ENCODE assay signal across 14 cellular contexts in the genomic region with DNA sequence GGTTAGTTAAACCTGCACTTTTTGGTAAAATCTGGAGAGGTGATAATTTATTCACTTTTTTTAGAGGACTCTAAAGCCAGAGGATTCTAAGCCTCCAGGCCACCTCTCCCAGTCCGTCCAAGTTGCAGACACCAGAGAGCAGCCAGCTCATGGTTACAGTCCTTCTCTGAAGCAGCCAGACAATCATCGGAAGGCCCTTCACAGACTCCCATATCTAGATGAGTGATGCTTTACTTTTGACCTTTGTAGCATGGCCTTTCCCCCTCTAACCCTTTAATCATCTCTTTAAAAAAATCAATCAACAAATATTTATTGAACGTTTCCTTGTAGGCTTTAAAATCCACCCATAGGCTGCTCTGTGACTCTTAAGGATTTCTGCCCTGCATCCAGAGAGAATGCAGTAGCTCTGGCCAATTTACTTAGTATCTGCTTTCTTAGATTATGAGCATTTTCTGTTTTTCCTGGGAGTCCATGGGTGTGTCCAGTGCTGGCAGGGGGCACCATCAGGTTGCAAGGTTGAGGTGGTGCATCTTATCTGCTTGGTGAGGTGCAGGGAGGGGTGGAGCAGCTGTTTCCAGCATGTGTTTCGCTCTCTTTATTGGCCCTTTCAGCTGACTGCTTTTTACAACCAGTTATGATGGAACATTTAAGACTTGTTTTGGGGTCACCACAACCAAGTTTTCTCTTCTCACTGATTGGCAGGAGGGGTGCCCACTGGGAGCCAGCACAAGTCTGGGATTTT. TPM values are rescaled to one million over a fixed set of nuclear protein-coding genes. Genes with fewer than 3 reads are reported as not detected.
DNase-seq lines count a peak whose midpoint lies in the region; ATAC-seq and TF ChIP-seq lines count a peak whose summit lies in the region.
"Had no signal": no experiment of that assay in that cellular context is flagged by ENCODE, and none has a peak within 500 bp of the region (broad histone marks: within the 10 kb centered on the region; RNA-seq: fewer than 3 reads in every experiment).

No MANE protein-coding gene starts in this region.

- no peak for DNase-seq in activated naive CD4-positive, alpha-beta T cell (lab: John Stamatoyannopoulos, UW)
- DNase-seq in WTC11 (ENCODE audit: low spot score) (no peak), immature natural killer cell (no peak), type B pancreatic cell (ENCODE audit: extremely low spot score, unreplicated experiment) (no peak), NCI-H2029 (lab: John Stamatoyannopoulos, UW) (no peak), DMS153 treated with DMSO at 0.1 percent for 48 hours (lab: John Stamatoyannopoulos, UW; ENCODE audit: unreplicated experiment) (no peak)
- DNase-seq: brain microvascular endothelial cell; effector CD4-positive, alpha-beta T cell; NCI-H2227 treated with DMSO at 0.1 percent for 48 hours; OCI-M1; SK-N-SH; tibial artery had no signal

- CTCF ChIA-PET in WTC11 (lab: Charles Lee), result interaction anchor here (0.5 to 2.5 kb wide), 9 partner anchors 15 to 619 kb away, joined by 3 to 6 read pairs (median 3); no protein-coding TSS in a partner anchor

- H3K4me1 Mint-ChIP-seq in activated naive CD4-positive, alpha-beta T cell treated with anti-CD3 and anti-CD28 coated beads, Interleukin-2, amount 50 U/mL, for 24 hours, result peaks cover 81% of the 10 kb centered on the region
- H3K4me1 Mint-ChIP-seq in WTC11, result peaks cover 87% of the 10 kb centered on the region
- peaks cover 83 to 92% of the 10 kb centered on the region in 2 donors for H3K4me1 Mint-ChIP-seq in immature natural killer cell
- H3K4me1 Mint-ChIP-seq in type B pancreatic cell (ENCODE audit: unreplicated experiment), result peaks cover 70% of the 10 kb centered on the region

- TF ChIP-seq CTCF in WTC11 (IDR thresholded peaks at IDR 0.05), result no peak
- no peak for TF ChIP-seq CTCF in type B pancreatic cell (conservative IDR thresholded peaks at IDR 0.05)

- no peaks in the 10 kb centered on the region for H3K9me3 Mint-ChIP-seq in activated naive CD4-positive, alpha-beta T cell treated with anti-CD3 and anti-CD28 coated beads, Interleukin-2, amount 50 U/mL, for 24 hours
- H3K9me3 Mint-ChIP-seq in WTC11, result no peaks in the 10 kb centered on the region
- H3K9me3 Mint-ChIP-seq in immature natural killer cell, result no peaks in the 10 kb centered on the region
- H3K9me3 Mint-ChIP-seq in type B pancreatic cell, result no peaks in the 10 kb centered on the region

- POLR2A ChIA-PET in WTC11 (lab: Charles Lee), result interaction anchor here (0.6 kb wide), 2 partner anchors 35 to 62 kb away, joined by 3 to 4 read pairs; no protein-coding TSS in a partner anchor

- ATAC-seq in WTC11 (0 out of 2 replicates have a peak, but pooled peaks have one; percentile 14), HG02852 (IDR thresholded peaks at IDR 0.05; ENCODE audit: unreplicated experiment) (no peak)

- H3K27me3 Mint-ChIP-seq in activated naive CD4-positive, alpha-beta T cell treated with anti-CD3 and anti-CD28 coated beads, Interleukin-2, amount 50 U/mL, for 24 hours, result no peaks in the 10 kb centered on the region
- H3K27me3 Mint-ChIP-seq in WTC11 (ENCODE audit: low read depth) (no peaks in the 10 kb centered on the region), immature natural killer cell (ENCODE audit: low read depth in 3 of 3) (peaks cover 1 to 16% (median 6%) of the 10 kb centered on the region in 3 donors), type B pancreatic cell (no peaks in the 10 kb centered on the region)

- H3K4me3 Mint-ChIP-seq in activated naive CD4-positive, alpha-beta T cell treated with anti-CD3 and anti-CD28 coated beads, Interleukin-2, amount 50 U/mL, for 24 hours, result no peak overlapping the region
- peak overlapping the region; percentile 4; the same call in 1 of the 2 replicates for H3K4me3 Mint-ChIP-seq in WTC11
- peak overlapping the region; percentile 71 to 85 (median 77) for H3K4me3 Mint-ChIP-seq in immature natural killer cell
- peak overlapping the region; percentile 26 for H3K4me3 Mint-ChIP-seq in type B pancreatic cell

- H3K27ac Mint-ChIP-seq in activated naive CD4-positive, alpha-beta T cell treated with anti-CD3 and anti-CD28 coated beads, Interleukin-2, amount 50 U/mL, for 24 hours, result peak overlapping the region; percentile 43
- H3K27ac Mint-ChIP-seq in WTC11 (peak overlapping the region; percentile 54; the same call in 1 of the 2 replicates), immature natural killer cell (peak overlapping the region; percentile 91 to 96 (median 94)), type B pancreatic cell (peak overlapping the region; percentile 5)

- peaks cover 12% of the 10 kb centered on the region for H3K36me3 Mint-ChIP-seq in activated naive CD4-positive, alpha-beta T cell treated with anti-CD3 and anti-CD28 coated beads, Interleukin-2, amount 50 U/mL, for 24 hours
- H3K36me3 Mint-ChIP-seq in WTC11 (0 out of 2 replicates have a peak, but pooled peaks cover 5% of the 10 kb centered on the region), immature natural killer cell (peaks cover 0 to under 1% (median 0%) of the 10 kb centered on the region in 3 donors), type B pancreatic cell (peaks cover 5% of the 10 kb centered on the region)

TF ChIP-seq in WTC11, 78 proteins besides CTCF, POLR2A, EP300 and RAD21 (continues in another document):
- no peak for TF ChIP-seq MYBL2 (CRISPR knock-in tag; IDR thresholded peaks at IDR 0.05)
- TF ChIP-seq, protein P1, sequence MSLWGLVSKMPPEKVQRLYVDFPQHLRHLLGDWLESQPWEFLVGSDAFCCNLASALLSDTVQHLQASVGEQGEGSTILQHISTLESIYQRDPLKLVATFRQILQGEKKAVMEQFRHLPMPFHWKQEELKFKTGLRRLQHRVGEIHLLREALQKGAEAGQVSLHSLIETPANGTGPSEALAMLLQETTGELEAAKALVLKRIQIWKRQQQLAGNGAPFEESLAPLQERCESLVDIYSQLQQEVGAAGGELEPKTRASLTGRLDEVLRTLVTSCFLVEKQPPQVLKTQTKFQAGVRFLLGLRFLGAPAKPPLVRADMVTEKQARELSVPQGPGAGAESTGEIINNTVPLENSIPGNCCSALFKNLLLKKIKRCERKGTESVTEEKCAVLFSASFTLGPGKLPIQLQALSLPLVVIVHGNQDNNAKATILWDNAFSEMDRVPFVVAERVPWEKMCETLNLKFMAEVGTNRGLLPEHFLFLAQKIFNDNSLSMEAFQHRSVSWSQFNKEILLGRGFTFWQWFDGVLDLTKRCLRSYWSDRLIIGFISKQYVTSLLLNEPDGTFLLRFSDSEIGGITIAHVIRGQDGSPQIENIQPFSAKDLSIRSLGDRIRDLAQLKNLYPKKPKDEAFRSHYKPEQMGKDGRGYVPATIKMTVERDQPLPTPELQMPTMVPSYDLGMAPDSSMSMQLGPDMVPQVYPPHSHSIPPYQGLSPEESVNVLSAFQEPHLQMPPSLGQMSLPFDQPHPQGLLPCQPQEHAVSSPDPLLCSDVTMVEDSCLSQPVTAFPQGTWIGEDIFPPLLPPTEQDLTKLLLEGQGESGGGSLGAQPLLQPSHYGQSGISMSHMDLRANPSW (CRISPR knock-in tag; conservative IDR thresholded peaks at IDR 0.05; ENCODE audit: low read depth), result no peak
- TF ChIP-seq, protein P2, sequence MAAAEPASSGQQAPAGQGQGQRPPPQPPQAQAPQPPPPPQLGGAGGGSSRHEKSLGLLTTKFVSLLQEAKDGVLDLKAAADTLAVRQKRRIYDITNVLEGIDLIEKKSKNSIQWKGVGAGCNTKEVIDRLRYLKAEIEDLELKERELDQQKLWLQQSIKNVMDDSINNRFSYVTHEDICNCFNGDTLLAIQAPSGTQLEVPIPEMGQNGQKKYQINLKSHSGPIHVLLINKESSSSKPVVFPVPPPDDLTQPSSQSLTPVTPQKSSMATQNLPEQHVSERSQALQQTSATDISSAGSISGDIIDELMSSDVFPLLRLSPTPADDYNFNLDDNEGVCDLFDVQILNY (CRISPR knock-in tag; IDR thresholded peaks at IDR 0.05), result no peak
- no peak for TF ChIP-seq ZNF671 (CRISPR knock-in tag; IDR thresholded peaks at IDR 0.05)
- TF ChIP-seq ZNF416 (CRISPR knock-in tag; IDR thresholded peaks at IDR 0.05), result no peak
- TF ChIP-seq HMGA2 (CRISPR knock-in tag; IDR thresholded peaks at IDR 0.05), result no peak
- TF ChIP-seq, protein P3, sequence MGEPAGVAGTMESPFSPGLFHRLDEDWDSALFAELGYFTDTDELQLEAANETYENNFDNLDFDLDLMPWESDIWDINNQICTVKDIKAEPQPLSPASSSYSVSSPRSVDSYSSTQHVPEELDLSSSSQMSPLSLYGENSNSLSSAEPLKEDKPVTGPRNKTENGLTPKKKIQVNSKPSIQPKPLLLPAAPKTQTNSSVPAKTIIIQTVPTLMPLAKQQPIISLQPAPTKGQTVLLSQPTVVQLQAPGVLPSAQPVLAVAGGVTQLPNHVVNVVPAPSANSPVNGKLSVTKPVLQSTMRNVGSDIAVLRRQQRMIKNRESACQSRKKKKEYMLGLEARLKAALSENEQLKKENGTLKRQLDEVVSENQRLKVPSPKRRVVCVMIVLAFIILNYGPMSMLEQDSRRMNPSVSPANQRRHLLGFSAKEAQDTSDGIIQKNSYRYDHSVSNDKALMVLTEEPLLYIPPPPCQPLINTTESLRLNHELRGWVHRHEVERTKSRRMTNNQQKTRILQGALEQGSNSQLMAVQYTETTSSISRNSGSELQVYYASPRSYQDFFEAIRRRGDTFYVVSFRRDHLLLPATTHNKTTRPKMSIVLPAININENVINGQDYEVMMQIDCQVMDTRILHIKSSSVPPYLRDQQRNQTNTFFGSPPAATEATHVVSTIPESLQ (CRISPR knock-in tag; IDR thresholded peaks at IDR 0.05), result no peak

RNA-seq across cellular contexts. Expression of a gene that starts 58.6 kb away (rescaled TPM):
- 166 to 180 TPM (median 167 TPM) in 3 replicates for total RNA-seq in WTC11 (2021)
- 10 to 100 TPM in 1 of 3 donors, 1 to 10 TPM in 2; 4.3 to 26.1 (median 7.8) TPM for polyA plus RNA-seq in immature natural killer cell
- total RNA-seq in type B pancreatic cell (ENCODE audit: low replicate concordance), result 35.9 and 43.9 TPM in 2 replicates

Comparison
In these comparisons a context has a peak if more than half of its experiments do, and no peak if none do; other contexts are left out.
1. H3K27ac Mint-ChIP-seq: peak in every context shown above with its lines; median percentile 94 in immature natural killer cell; 54 in WTC11; 43 in activated naive CD4-positive, alpha-beta T cell treated with anti-CD3 and anti-CD28 coated beads, Interleukin-2, amount 50 U/mL, for 24 hours; 5 in type B pancreatic cell.